Comparison of ENCODE assay signal across 1 cellular context in the genomic region with DNA sequence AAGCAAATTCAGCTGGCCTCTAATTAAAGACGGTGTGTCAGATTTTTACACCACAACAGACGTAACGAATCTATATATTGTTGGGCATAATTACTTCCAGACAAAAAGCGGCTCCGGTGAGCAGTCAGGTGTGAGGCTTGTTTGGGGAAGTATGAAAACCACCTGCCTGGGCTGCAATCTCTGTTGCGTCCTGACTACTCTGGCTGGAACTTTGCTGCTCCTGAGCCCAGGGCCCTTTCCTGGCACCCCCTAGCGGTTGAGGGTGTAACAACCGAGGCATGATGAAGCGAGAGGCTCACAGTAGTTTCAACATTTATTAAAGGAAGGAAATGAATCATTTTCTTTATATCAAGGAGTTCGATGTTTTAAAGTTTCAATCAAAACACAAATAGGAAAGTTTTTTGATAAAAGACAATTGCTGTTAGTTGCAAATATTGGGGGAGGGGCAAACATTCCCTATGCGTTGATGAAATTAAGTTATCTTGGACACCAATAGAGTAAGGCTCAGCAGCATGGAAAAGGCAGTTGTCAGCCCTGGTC.
TF ChIP-seq lines count a peak whose summit lies in the region.

No MANE protein-coding gene starts in this region.

TF ChIP-seq in GM12878, 131 proteins besides CTCF, POLR2A, EP300 and RAD21 (continued from another document):
- TF ChIP-seq, protein P1, sequence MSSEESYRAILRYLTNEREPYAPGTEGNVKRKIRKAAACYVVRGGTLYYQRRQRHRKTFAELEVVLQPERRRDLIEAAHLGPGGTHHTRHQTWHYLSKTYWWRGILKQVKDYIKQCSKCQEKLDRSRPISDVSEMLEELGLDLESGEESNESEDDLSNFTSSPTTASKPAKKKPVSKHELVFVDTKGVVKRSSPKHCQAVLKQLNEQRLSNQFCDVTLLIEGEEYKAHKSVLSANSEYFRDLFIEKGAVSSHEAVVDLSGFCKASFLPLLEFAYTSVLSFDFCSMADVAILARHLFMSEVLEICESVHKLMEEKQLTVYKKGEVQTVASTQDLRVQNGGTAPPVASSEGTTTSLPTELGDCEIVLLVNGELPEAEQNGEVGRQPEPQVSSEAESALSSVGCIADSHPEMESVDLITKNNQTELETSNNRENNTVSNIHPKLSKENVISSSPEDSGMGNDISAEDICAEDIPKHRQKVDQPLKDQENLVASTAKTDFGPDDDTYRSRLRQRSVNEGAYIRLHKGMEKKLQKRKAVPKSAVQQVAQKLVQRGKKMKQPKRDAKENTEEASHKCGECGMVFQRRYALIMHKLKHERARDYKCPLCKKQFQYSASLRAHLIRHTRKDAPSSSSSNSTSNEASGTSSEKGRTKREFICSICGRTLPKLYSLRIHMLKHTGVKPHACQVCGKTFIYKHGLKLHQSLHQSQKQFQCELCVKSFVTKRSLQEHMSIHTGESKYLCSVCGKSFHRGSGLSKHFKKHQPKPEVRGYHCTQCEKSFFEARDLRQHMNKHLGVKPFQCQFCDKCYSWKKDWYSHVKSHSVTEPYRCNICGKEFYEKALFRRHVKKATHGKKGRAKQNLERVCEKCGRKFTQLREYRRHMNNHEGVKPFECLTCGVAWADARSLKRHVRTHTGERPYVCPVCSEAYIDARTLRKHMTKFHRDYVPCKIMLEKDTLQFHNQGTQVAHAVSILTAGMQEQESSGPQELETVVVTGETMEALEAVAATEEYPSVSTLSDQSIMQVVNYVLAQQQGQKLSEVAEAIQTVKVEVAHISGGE (CRISPR knock-in tag; IDR thresholded peaks at IDR 0.05), result no peak
- TF ChIP-seq FOXK2 (IDR thresholded peaks at IDR 0.05), result no peak
- TF ChIP-seq CREB1 (IDR thresholded peaks at IDR 0.05; ENCODE audit: low read depth), result 0 out of 2 replicates have a peak, but pooled peaks have one; percentile 51
- no peak; the same call in 1 of the 2 replicates for TF ChIP-seq SPI1 (IDR thresholded peaks at IDR 0.05; ENCODE audit: borderline replicate concordance, insufficient read depth, low read depth, low read length)
- no peak for TF ChIP-seq POLR2AphosphoS2 (IDR thresholded peaks at IDR 0.05; ENCODE audit: low read depth, low read length)
- 0 out of 2 replicates have a peak, but pooled peaks have one; percentile 36 for TF ChIP-seq CHD2 (IDR thresholded peaks at IDR 0.05; ENCODE audit: borderline replicate concordance, low read depth, low read length)
- peak; percentile 70; the same call in 1 of the 2 replicates for TF ChIP-seq PAX5 (IDR thresholded peaks at IDR 0.05; ENCODE audit: borderline replicate concordance, low read depth, low read length)
- peak; percentile 67; the same call in 1 of the 2 replicates for TF ChIP-seq DPF2 (IDR thresholded peaks at IDR 0.05)
- TF ChIP-seq, protein P2, sequence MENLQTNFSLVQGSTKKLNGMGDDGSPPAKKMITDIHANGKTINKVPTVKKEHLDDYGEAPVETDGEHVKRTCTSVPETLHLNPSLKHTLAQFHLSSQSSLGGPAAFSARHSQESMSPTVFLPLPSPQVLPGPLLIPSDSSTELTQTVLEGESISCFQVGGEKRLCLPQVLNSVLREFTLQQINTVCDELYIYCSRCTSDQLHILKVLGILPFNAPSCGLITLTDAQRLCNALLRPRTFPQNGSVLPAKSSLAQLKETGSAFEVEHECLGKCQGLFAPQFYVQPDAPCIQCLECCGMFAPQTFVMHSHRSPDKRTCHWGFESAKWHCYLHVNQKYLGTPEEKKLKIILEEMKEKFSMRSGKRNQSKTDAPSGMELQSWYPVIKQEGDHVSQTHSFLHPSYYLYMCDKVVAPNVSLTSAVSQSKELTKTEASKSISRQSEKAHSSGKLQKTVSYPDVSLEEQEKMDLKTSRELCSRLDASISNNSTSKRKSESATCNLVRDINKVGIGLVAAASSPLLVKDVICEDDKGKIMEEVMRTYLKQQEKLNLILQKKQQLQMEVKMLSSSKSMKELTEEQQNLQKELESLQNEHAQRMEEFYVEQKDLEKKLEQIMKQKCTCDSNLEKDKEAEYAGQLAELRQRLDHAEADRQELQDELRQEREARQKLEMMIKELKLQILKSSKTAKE (IDR thresholded peaks at IDR 0.05; ENCODE audit: low read depth, poor library complexity, severe bottlenecking), result peak; percentile 56
- TF ChIP-seq, protein P3, sequence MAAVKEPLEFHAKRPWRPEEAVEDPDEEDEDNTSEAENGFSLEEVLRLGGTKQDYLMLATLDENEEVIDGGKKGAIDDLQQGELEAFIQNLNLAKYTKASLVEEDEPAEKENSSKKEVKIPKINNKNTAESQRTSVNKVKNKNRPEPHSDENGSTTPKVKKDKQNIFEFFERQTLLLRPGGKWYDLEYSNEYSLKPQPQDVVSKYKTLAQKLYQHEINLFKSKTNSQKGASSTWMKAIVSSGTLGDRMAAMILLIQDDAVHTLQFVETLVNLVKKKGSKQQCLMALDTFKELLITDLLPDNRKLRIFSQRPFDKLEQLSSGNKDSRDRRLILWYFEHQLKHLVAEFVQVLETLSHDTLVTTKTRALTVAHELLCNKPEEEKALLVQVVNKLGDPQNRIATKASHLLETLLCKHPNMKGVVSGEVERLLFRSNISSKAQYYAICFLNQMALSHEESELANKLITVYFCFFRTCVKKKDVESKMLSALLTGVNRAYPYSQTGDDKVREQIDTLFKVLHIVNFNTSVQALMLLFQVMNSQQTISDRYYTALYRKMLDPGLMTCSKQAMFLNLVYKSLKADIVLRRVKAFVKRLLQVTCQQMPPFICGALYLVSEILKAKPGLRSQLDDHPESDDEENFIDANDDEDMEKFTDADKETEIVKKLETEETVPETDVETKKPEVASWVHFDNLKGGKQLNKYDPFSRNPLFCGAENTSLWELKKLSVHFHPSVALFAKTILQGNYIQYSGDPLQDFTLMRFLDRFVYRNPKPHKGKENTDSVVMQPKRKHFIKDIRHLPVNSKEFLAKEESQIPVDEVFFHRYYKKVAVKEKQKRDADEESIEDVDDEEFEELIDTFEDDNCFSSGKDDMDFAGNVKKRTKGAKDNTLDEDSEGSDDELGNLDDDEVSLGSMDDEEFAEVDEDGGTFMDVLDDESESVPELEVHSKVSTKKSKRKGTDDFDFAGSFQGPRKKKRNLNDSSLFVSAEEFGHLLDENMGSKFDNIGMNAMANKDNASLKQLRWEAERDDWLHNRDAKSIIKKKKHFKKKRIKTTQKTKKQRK (IDR thresholded peaks at IDR 0.05; ENCODE audit: low read depth, low read length), result no peak
- TF ChIP-seq RUNX3 (IDR thresholded peaks at IDR 0.05; ENCODE audit: low read length), result peak; percentile 59
- TF ChIP-seq CHD4 (IDR thresholded peaks at IDR 0.05), result no peak
- peak; percentile 57; the same call in 1 of the 2 replicates for TF ChIP-seq YY1 (IDR thresholded peaks at IDR 0.05; ENCODE audit: low read depth, low read length)
- TF ChIP-seq JUNB (IDR thresholded peaks at IDR 0.05), result 0 out of 2 replicates have a peak, but pooled peaks have one; percentile 10
- 0 out of 2 replicates have a peak, but pooled peaks have one; percentile 63 for TF ChIP-seq STAT3 (IDR thresholded peaks at IDR 0.05; ENCODE audit: low read depth, low read length)
- peak; percentile 56; the same call in 1 of the 2 replicates for TF ChIP-seq TCF12 (IDR thresholded peaks at IDR 0.05; ENCODE audit: low read depth, low read length)
- 0 out of 2 replicates have a peak, but pooled peaks have one; percentile 35 for TF ChIP-seq RCOR1 (conservative IDR thresholded peaks at IDR 0.05; ENCODE audit: low read depth, low read length)
- peak; percentile 61; the same call in 1 of the 2 replicates for TF ChIP-seq TBL1XR1 (IDR thresholded peaks at IDR 0.05; ENCODE audit: low read depth, low read length)
- TF ChIP-seq FOS (IDR thresholded peaks at IDR 0.05; ENCODE audit: borderline replicate concordance, extremely low read depth, insufficient read length), result no peak
- no peak for TF ChIP-seq ZZZ3 (IDR thresholded peaks at IDR 0.05; ENCODE audit: control insufficient read depth, insufficient read length, low read depth)
- TF ChIP-seq EED (IDR thresholded peaks at IDR 0.05; ENCODE audit: low read depth), result peak; percentile 79
- 0 out of 4 replicates have a peak, but pooled peaks have one; percentile 8 to 36 for TF ChIP-seq BHLHE40 (IDR thresholded peaks at IDR 0.05; ENCODE audit: borderline replicate concordance in 1 of 2, low read depth in 2 of 2, low read length in 1 of 2)
- TF ChIP-seq IKZF2 (IDR thresholded peaks at IDR 0.05), result peak; percentile 88 to 90
- peak; percentile 99 for TF ChIP-seq MTA2 (IDR thresholded peaks at IDR 0.05; ENCODE audit: low read depth)
- TF ChIP-seq KDM1A (IDR thresholded peaks at IDR 0.05; ENCODE audit: borderline replicate concordance), result no peak
- peak; percentile 51; the same call in 1 of the 2 replicates for TF ChIP-seq BMI1 (IDR thresholded peaks at IDR 0.05; ENCODE audit: borderline replicate concordance)
- peak; percentile 89 for TF ChIP-seq SMC3 (IDR thresholded peaks at IDR 0.05; ENCODE audit: borderline replicate concordance, low read length)
- TF ChIP-seq PML (IDR thresholded peaks at IDR 0.05; ENCODE audit: low read length), result 0 out of 2 replicates have a peak, but pooled peaks have one; percentile 11
- peak; percentile 66; the same call in 1 of the 2 replicates for TF ChIP-seq TCF3 (IDR thresholded peaks at IDR 0.05; ENCODE audit: borderline replicate concordance, insufficient read depth, low read depth, low read length)
- no peak for TF ChIP-seq SUZ12 (IDR thresholded peaks at IDR 0.05; ENCODE audit: unreplicated experiment)
- no peak for TF ChIP-seq MYC (IDR thresholded peaks at IDR 0.05; ENCODE audit: insufficient read depth, insufficient read length, insufficient replicate concordance, low read length, severe bottlenecking)
- TF ChIP-seq HDAC6 (IDR thresholded peaks at IDR 0.05; ENCODE audit: unreplicated experiment), result no peak
- TF ChIP-seq RFX5 (IDR thresholded peaks at IDR 0.05; ENCODE audit: low read depth, low read length), result no peak
- 0 out of 2 replicates have a peak, but pooled peaks have one; percentile 16 for TF ChIP-seq NFIC (IDR thresholded peaks at IDR 0.05; ENCODE audit: low read depth, low read length)
- peak; percentile 49; the same call in 1 of the 2 replicates for TF ChIP-seq ATF7 (IDR thresholded peaks at IDR 0.05; ENCODE audit: low read depth)
- peak; percentile 88 for TF ChIP-seq IKZF1 (conservative IDR thresholded peaks at IDR 0.05)
- TF ChIP-seq, protein P4, sequence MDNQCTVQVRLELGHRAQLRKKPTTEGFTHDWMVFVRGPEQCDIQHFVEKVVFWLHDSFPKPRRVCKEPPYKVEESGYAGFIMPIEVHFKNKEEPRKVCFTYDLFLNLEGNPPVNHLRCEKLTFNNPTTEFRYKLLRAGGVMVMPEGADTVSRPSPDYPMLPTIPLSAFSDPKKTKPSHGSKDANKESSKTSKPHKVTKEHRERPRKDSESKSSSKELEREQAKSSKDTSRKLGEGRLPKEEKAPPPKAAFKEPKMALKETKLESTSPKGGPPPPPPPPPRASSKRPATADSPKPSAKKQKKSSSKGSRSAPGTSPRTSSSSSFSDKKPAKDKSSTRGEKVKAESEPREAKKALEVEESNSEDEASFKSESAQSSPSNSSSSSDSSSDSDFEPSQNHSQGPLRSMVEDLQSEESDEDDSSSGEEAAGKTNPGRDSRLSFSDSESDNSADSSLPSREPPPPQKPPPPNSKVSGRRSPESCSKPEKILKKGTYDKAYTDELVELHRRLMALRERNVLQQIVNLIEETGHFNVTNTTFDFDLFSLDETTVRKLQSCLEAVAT (IDR thresholded peaks at IDR 0.05), result peak; percentile 50; the same call in 1 of the 2 replicates
- TF ChIP-seq MEF2A (IDR thresholded peaks at IDR 0.05; ENCODE audit: insufficient read depth, low read depth, low read length), result 0 out of 2 replicates have a peak, but pooled peaks have one; percentile 54
- no peak for TF ChIP-seq WRNIP1 (IDR thresholded peaks at IDR 0.05; ENCODE audit: borderline replicate concordance, low read depth, low read length)
- TF ChIP-seq BCL11A (IDR thresholded peaks at IDR 0.05; ENCODE audit: low read depth, low read length), result peak; percentile 89
- peak; percentile 16; the same call in 1 of the 3 replicates for TF ChIP-seq POU2F2 (IDR thresholded peaks at IDR 0.05; ENCODE audit: borderline replicate concordance, low read depth, low read length)
- TF ChIP-seq MEF2B (IDR thresholded peaks at IDR 0.05; ENCODE audit: partially characterized antibody, poor library complexity, severe bottlenecking), result peak; percentile 19
- peak; percentile 43; the same call in 1 of the 2 replicates for TF ChIP-seq NBN (IDR thresholded peaks at IDR 0.05)
- TF ChIP-seq NR2F1 (conservative IDR thresholded peaks at IDR 0.05), result 0 out of 2 replicates have a peak, but pooled peaks have one; percentile 38
- TF ChIP-seq ZNF207 (IDR thresholded peaks at IDR 0.05; ENCODE audit: borderline replicate concordance), result 0 out of 2 replicates have a peak, but pooled peaks have one; percentile 27
- TF ChIP-seq ZNF274 (IDR thresholded peaks at IDR 0.05; ENCODE audit: insufficient read depth, insufficient read length), result no peak
- no peak for TF ChIP-seq SIX5 (IDR thresholded peaks at IDR 0.05; ENCODE audit: low read depth, low read length, severe bottlenecking)
- no peak for TF ChIP-seq PAX8 (IDR thresholded peaks at IDR 0.05)
- TF ChIP-seq IRF4 (IDR thresholded peaks at IDR 0.05; ENCODE audit: low read depth, low read length), result peak; percentile 67; the same call in 1 of the 2 replicates
- TF ChIP-seq, protein P5, sequence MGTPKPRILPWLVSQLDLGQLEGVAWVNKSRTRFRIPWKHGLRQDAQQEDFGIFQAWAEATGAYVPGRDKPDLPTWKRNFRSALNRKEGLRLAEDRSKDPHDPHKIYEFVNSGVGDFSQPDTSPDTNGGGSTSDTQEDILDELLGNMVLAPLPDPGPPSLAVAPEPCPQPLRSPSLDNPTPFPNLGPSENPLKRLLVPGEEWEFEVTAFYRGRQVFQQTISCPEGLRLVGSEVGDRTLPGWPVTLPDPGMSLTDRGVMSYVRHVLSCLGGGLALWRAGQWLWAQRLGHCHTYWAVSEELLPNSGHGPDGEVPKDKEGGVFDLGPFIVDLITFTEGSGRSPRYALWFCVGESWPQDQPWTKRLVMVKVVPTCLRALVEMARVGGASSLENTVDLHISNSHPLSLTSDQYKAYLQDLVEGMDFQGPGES (IDR thresholded peaks at IDR 0.05), result no peak
- no peak for TF ChIP-seq STAT1 (conservative IDR thresholded peaks at IDR 0.05)
- peak; percentile 94 for TF ChIP-seq SMARCA5 (IDR thresholded peaks at IDR 0.05)
